In the genomic region with DNA sequence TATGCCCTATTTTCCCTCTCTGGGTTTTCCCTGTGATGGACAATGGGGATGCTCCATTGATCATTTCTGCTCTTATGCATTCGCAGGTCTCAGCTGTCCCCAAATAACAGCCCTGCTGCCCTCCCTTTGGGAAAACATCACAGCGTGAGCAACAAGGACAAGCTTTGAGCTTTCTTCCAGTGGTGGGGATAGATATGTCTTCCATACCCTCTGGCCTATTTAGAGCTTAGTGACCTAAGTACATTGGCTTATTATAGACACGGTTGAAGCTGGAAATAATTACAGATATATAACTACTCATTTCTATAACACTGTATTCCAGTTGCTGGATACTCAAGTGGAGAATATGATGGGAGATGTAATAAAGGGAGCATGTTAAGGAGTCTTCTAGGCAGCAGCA, we compare ENCODE assay signal across 32 cellular contexts.
"Had no signal": no experiment of that assay in that cellular context is flagged by ENCODE, and none has a peak within 500 bp of the region (broad histone marks: within the 10 kb centered on the region; RNA-seq: fewer than 3 reads in every experiment).

No MANE protein-coding gene starts in this region.

- H3K4me3 ChIP-seq: ascending aorta, Peyer's patch had no signal

- H3K4me1 ChIP-seq: ascending aorta had no signal

- ATAC-seq: activated CD8-positive, alpha-beta T cell treated with anti-CD3 and anti-CD28 coated beads for 36 hours; PC-3 had no signal

- H3K9me3 Mint-ChIP-seq: activated B cell treated with CpG ODN at 0.5 μM for 24 hours; activated CD8-positive, alpha-beta T cell treated with anti-CD3 and anti-CD28 coated beads for 36 hours; activated naive CD4-positive, alpha-beta T cell treated with anti-CD3 and anti-CD28 coated beads, Interleukin-2, amount 50 U/mL, for 24 hours; activated naive CD8-positive, alpha-beta T cell treated with anti-CD3 and anti-CD28 coated beads, Interleukin-2, amount 10 ng/mL, durations not matched to agents 7 days and 5 days; activated T-cell treated with anti-CD3 and anti-CD28 coated beads, Interleukin-2, amount 50 U/mL, for 24 hours; activated T-helper 2 cell treated with anti-CD3 and anti-CD28 coated beads, Interferon-gamma antibody, Interleukin-2, Interleukin-4, amounts not matched to agents 10 μg/mL and 5 μg/mL and 100 μg/mL, durations not matched to agents 14 hours and 24 hours and 36 hours; IgD-negative memory B cell had no signal

- H3K4me1 Mint-ChIP-seq: activated naive CD4-positive, alpha-beta T cell treated with anti-CD3 and anti-CD28 coated beads, Interleukin-2, amount 50 U/mL, for 24 hours; activated naive CD8-positive, alpha-beta T cell treated with anti-CD3 and anti-CD28 coated beads, Interleukin-2, amount 10 ng/mL, durations not matched to agents 7 days and 5 days had no signal

- DNase-seq: activated B cell treated with CpG ODN at 0.5 μM for 24 hours; activated CD4-positive, alpha-beta T cell treated with anti-CD3 and anti-CD28 coated beads for 4 hours; activated CD4-positive, alpha-beta T cell treated with anti-CD3 and anti-CD28 coated beads, Interleukin-2, amount 50 U/mL, for 4 hours; activated CD4-positive, CD25-positive, alpha-beta regulatory T cell treated with anti-CD3 and anti-CD28 coated beads, Interleukin-2, amount 50 U/mL, for 72 hours; activated CD8-positive, alpha-beta T cell treated with anti-CD3 and anti-CD28 coated beads for 36 hours; activated gamma-delta T cell; activated naive CD4-positive, alpha-beta T cell treated with Interleukin-2 at 50 U/mL for 16 hours; activated naive CD8-positive, alpha-beta T cell treated with anti-CD3 and anti-CD28 coated beads, Interleukin-2, amount 10 ng/mL, durations not matched to agents 7 days and 5 days; activated T-cell treated with anti-CD3 and anti-CD28 coated beads, Interleukin-2, amount 50 U/mL, for 24 hours; amygdala; caudate nucleus; Karpas-422; KBM-7; NCI-H1105; NCI-H1417 treated with DMSO at 0.1 percent for 48 hours; NCI-H187 treated with DMSO at 0.1 percent for 48 hours; NCI-H2081; NCI-H2171 treated with DMSO at 0.1 percent for 48 hours; NCI-H345; NCI-H524 treated with DMSO at 0.1 percent for 48 hours; PC-3; Peyer's patch; RPMI8226; SW 1271; T-helper 1 cell; T-helper 2 cell; T-helper 9 cell had no signal

- H3K27ac Mint-ChIP-seq: activated B cell treated with CpG ODN at 0.5 μM for 24 hours; activated CD8-positive, alpha-beta T cell treated with anti-CD3 and anti-CD28 coated beads for 36 hours; activated naive CD4-positive, alpha-beta T cell treated with anti-CD3 and anti-CD28 coated beads, Interleukin-2, amount 50 U/mL, for 24 hours; activated naive CD8-positive, alpha-beta T cell treated with anti-CD3 and anti-CD28 coated beads, Interleukin-2, amount 10 ng/mL, durations not matched to agents 7 days and 5 days; activated T-cell treated with anti-CD3 and anti-CD28 coated beads, Interleukin-2, amount 50 U/mL, for 24 hours; activated T-helper 2 cell treated with anti-CD3 and anti-CD28 coated beads, Interferon-gamma antibody, Interleukin-2, Interleukin-4, amounts not matched to agents 10 μg/mL and 5 μg/mL and 100 μg/mL, durations not matched to agents 14 hours and 24 hours and 36 hours had no signal

- H3K36me3 Mint-ChIP-seq: activated naive CD4-positive, alpha-beta T cell treated with anti-CD3 and anti-CD28 coated beads, Interleukin-2, amount 50 U/mL, for 24 hours; activated naive CD8-positive, alpha-beta T cell treated with anti-CD3 and anti-CD28 coated beads, Interleukin-2, amount 10 ng/mL, durations not matched to agents 7 days and 5 days had no signal

- H3K4me3 Mint-ChIP-seq: activated CD8-positive, alpha-beta T cell treated with anti-CD3 and anti-CD28 coated beads for 36 hours; activated naive CD4-positive, alpha-beta T cell treated with anti-CD3 and anti-CD28 coated beads, Interleukin-2, amount 50 U/mL, for 24 hours; activated naive CD8-positive, alpha-beta T cell treated with anti-CD3 and anti-CD28 coated beads, Interleukin-2, amount 10 ng/mL, durations not matched to agents 7 days and 5 days; activated T-cell treated with anti-CD3 and anti-CD28 coated beads, Interleukin-2, amount 50 U/mL, for 24 hours had no signal

- H3K27me3 ChIP-seq: ascending aorta, Peyer's patch had no signal

- H3K27ac ChIP-seq: ascending aorta, VCaP had no signal

- H3K27me3 Mint-ChIP-seq: activated B cell treated with CpG ODN at 0.5 μM for 24 hours; activated naive CD4-positive, alpha-beta T cell treated with anti-CD3 and anti-CD28 coated beads, Interleukin-2, amount 50 U/mL, for 24 hours; IgD-negative memory B cell had no signal

- H3K36me3 ChIP-seq: ascending aorta, Peyer's patch had no signal

- H3K9me3 ChIP-seq: ascending aorta, Peyer's patch had no signal
